1 cellular context compared by ENCODE assay signal in genomic region chr5:74953601-74953960, GRCh38.
TF ChIP-seq lines count a peak whose summit lies in the region.

No MANE protein-coding gene starts in this region.

TF ChIP-seq in HepG2, 621 proteins besides CTCF, POLR2A, EP300 and RAD21:
- TF ChIP-seq ZNF713 (CRISPR knock-in tag; IDR thresholded peaks at IDR 0.05): no peak
- TF ChIP-seq ZNF629 (CRISPR knock-in tag; conservative IDR thresholded peaks at IDR 0.05): no peak
- no peak for TF ChIP-seq ZNF572 (CRISPR knock-in tag; IDR thresholded peaks at IDR 0.05)
- TF ChIP-seq RBM39 (IDR thresholded peaks at IDR 0.05; ENCODE audit: low read depth, low read length, poor library complexity, severe bottlenecking): no peak
- TF ChIP-seq, protein P1, sequence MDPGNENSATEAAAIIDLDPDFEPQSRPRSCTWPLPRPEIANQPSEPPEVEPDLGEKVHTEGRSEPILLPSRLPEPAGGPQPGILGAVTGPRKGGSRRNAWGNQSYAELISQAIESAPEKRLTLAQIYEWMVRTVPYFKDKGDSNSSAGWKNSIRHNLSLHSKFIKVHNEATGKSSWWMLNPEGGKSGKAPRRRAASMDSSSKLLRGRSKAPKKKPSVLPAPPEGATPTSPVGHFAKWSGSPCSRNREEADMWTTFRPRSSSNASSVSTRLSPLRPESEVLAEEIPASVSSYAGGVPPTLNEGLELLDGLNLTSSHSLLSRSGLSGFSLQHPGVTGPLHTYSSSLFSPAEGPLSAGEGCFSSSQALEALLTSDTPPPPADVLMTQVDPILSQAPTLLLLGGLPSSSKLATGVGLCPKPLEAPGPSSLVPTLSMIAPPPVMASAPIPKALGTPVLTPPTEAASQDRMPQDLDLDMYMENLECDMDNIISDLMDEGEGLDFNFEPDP (CRISPR knock-in tag; conservative IDR thresholded peaks at IDR 0.05): 0 out of 2 replicates have a peak, but pooled peaks have one; percentile 81
- no peak for TF ChIP-seq TSC22D2 (CRISPR knock-in tag; IDR thresholded peaks at IDR 0.05; ENCODE audit: borderline replicate concordance)
- TF ChIP-seq, protein P2, sequence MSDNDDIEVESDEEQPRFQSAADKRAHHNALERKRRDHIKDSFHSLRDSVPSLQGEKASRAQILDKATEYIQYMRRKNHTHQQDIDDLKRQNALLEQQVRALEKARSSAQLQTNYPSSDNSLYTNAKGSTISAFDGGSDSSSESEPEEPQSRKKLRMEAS (IDR thresholded peaks at IDR 0.05): peak; percentile 6; the same call in 1 of the 2 replicates
